In genomic region chr4:4995103-4995761, GRCh38 we compare ENCODE assay signal across 1 cellular context.
TF ChIP-seq lines count a peak whose summit lies in the region.

No MANE protein-coding gene starts in this region.

TF ChIP-seq in HepG2, 621 proteins besides CTCF, POLR2A, EP300 and RAD21 (continued from another document):
- TF ChIP-seq ZNF10 (CRISPR knock-in tag; IDR thresholded peaks at IDR 0.05; ENCODE audit: borderline replicate concordance, low read depth) (no peak), CHCHD3 (CRISPR knock-in tag; IDR thresholded peaks at IDR 0.05) (no peak), XRCC5 (optimal IDR thresholded peaks at IDR 0.05; ENCODE audit: low read length) (peak; percentile 50), ZNF687 (CRISPR knock-in tag; IDR thresholded peaks at IDR 0.05) (0 out of 2 replicates have a peak, but pooled peaks have one; percentile 16), ZNF232 (CRISPR knock-in tag; IDR thresholded peaks at IDR 0.05; ENCODE audit: borderline replicate concordance) (peak; percentile 99), ZNF280B (CRISPR knock-in tag; IDR thresholded peaks at IDR 0.05; ENCODE audit: borderline replicate concordance) (0 out of 2 replicates have a peak, but pooled peaks have one; percentile 18)
